In genomic region chr7:45111298-45112223, GRCh38 we compare ENCODE assay signal across 1 cellular context.
A peak's percentile ranks its signal among the peaks of the same experiment; 100 is the strongest.
TF ChIP-seq lines count a peak whose summit lies in the region.

Gene TBRG4, minus strand, starts transcription at chr7:45111697. Its CDS starts 2,460 bp downstream, at chr7:45109237.

TF ChIP-seq in liver, 16 proteins besides CTCF, POLR2A, EP300 and RAD21 (continued from another document):
- TF ChIP-seq, protein P1, sequence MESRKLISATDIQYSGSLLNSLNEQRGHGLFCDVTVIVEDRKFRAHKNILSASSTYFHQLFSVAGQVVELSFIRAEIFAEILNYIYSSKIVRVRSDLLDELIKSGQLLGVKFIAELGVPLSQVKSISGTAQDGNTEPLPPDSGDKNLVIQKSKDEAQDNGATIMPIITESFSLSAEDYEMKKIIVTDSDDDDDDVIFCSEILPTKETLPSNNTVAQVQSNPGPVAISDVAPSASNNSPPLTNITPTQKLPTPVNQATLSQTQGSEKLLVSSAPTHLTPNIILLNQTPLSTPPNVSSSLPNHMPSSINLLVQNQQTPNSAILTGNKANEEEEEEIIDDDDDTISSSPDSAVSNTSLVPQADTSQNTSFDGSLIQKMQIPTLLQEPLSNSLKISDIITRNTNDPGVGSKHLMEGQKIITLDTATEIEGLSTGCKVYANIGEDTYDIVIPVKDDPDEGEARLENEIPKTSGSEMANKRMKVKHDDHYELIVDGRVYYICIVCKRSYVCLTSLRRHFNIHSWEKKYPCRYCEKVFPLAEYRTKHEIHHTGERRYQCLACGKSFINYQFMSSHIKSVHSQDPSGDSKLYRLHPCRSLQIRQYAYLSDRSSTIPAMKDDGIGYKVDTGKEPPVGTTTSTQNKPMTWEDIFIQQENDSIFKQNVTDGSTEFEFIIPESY (IDR thresholded peaks at IDR 0.05), result no peak
- TF ChIP-seq HNF4G (IDR thresholded peaks at IDR 0.05), result no peak
- no peak for TF ChIP-seq ATF3 (IDR thresholded peaks at IDR 0.05)
- no peak for TF ChIP-seq JUND (IDR thresholded peaks at IDR 0.05)
- peak in 1 of 2 donors; percentile 14 for TF ChIP-seq HNF4A (conservative IDR thresholded peaks at IDR 0.05)
- peak; percentile 85 to 99 for TF ChIP-seq GABPA (IDR thresholded peaks at IDR 0.05 in 1 of 2, conservative IDR thresholded peaks at IDR 0.05 in 1 of 2)
TF ChIP-seq in liver: peak in this region for 10.
